Comparison of ENCODE assay signal across 8 cellular contexts in genomic region chr14:70045715-70046535, GRCh38.
DNase-seq lines count a peak whose midpoint lies in the region; ATAC-seq, FAIRE-seq and TF ChIP-seq lines count a peak whose summit lies in the region.

No MANE protein-coding gene starts in this region.

- no peaks in the 10 kb centered on the region; the same call in 1 of the 2 replicates for H4K20me1 ChIP-seq in DND-41 (ENCODE audit: insufficient read depth, low read length)

- FAIRE-seq in RCC 7860 (lab: Jason Lieb, UNC) = no peak

- no peak for DNase-seq in DND-41
- DNase-seq in RCC 7860 (ENCODE audit: low spot score) = peak; percentile 15
- DNase-seq in erythroblast (lab: John Stamatoyannopoulos, UW) = peak; percentile 30 to 61
- peak; percentile 74 to 82 (median 80) for DNase-seq in mucosa of descending colon

- H3K9me3 ChIP-seq in DND-41 (ENCODE audit: insufficient read depth, low read length, severe bottlenecking) (no peaks in the 10 kb centered on the region), mucosa of descending colon (no peaks in the 10 kb centered on the region)

- H3K79me2 ChIP-seq in DND-41 (ENCODE audit: insufficient read depth, low read length) = no peaks in the 10 kb centered on the region

- no peak overlapping the region for H2AFZ ChIP-seq in DND-41 (ENCODE audit: low read depth, low read length)

- no peak overlapping the region for H3K4me3 ChIP-seq in DND-41 (ENCODE audit: low read depth in 1 of 2, low read length in 2 of 2)
- no peak overlapping the region for H3K4me3 ChIP-seq in mucosa of descending colon

- H3K36me3 ChIP-seq in DND-41 (ENCODE audit: insufficient read depth, low read length) (no peaks in the 10 kb centered on the region), mucosa of descending colon (ENCODE audit: low read depth) (no peaks in the 10 kb centered on the region)

- H3K4me1 ChIP-seq in DND-41 (ENCODE audit: insufficient read depth, low read length) = no peaks in the 10 kb centered on the region
- H3K4me1 ChIP-seq in mucosa of descending colon (ENCODE audit: low read depth) = no peaks in the 10 kb centered on the region

- H3K9ac ChIP-seq in DND-41 (ENCODE audit: low read depth, low read length) = no peak overlapping the region

- intact Hi-C loops in mucosa of descending colon (cut with DNase I, micrococcal nuclease) = no loop called here

- TF ChIP-seq CTCF in DND-41 (IDR thresholded peaks at IDR 0.05; ENCODE audit: borderline replicate concordance, extremely low read depth, low read length, poor library complexity, severe bottlenecking) (peak; percentile 25), LNCAP (IDR thresholded peaks at IDR 0.05) (peak; percentile 92), mucosa of descending colon (IDR thresholded peaks at IDR 0.05) (peak; percentile 51)

- no peak for TF ChIP-seq POLR2A in erythroblast (IDR thresholded peaks at IDR 0.05; ENCODE audit: low read length)

- H3K27me3 ChIP-seq in DND-41 (ENCODE audit: insufficient read depth, low read length, poor library complexity) = peaks cover 2% of the 10 kb centered on the region

- no peak overlapping the region for H3K4me2 ChIP-seq in DND-41 (ENCODE audit: insufficient read depth, low read length)

- H3K27ac ChIP-seq in DND-41 (ENCODE audit: low read length) = no peak overlapping the region

- ATAC-seq in DND-41 (ENCODE audit: insufficient read depth, low read depth) (no peak), mucosa of descending colon (peak; percentile 92), HG03354 (IDR thresholded peaks at IDR 0.05; ENCODE audit: poor library complexity, severe bottlenecking, unreplicated experiment) (no peak), HG02763 (IDR thresholded peaks at IDR 0.05; ENCODE audit: unreplicated experiment) (no peak), GM21360 (IDR thresholded peaks at IDR 0.05; ENCODE audit: unreplicated experiment) (no peak)

Comparison
In these comparisons a context has a peak if more than half of its experiments do, and no peak if none do; other contexts are left out.
1. CTCF ChIP-seq: peak in every context shown above with its lines; median percentile 92 in LNCAP; 51 in mucosa of descending colon; 25 in DND-41.